Comparison of ENCODE assay signal across 1 cellular context in the genomic region with DNA sequence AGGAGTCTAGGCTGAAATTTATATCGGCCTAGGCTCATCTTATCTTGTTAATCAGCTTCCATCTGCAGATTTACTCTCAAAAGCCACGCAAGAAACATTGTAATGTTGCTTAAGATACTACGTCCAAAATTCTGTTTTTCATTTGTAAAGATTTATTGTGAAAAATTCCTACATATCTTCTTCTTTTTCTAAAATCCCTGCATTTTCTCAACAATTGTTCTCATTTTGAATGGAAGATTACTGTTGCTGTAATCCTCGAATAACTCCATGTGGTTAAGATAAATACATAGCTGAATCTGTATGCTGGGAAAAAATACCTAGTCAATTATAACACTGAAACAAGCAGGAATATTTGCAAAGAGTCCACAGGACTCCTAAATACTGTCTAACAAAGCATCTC.
TF ChIP-seq lines count a peak whose summit lies in the region.

No MANE protein-coding gene starts in this region.

TF ChIP-seq in GM23338, 12 proteins besides CTCF, POLR2A, EP300 and RAD21 (continued from another document):
- TF ChIP-seq, protein P1, sequence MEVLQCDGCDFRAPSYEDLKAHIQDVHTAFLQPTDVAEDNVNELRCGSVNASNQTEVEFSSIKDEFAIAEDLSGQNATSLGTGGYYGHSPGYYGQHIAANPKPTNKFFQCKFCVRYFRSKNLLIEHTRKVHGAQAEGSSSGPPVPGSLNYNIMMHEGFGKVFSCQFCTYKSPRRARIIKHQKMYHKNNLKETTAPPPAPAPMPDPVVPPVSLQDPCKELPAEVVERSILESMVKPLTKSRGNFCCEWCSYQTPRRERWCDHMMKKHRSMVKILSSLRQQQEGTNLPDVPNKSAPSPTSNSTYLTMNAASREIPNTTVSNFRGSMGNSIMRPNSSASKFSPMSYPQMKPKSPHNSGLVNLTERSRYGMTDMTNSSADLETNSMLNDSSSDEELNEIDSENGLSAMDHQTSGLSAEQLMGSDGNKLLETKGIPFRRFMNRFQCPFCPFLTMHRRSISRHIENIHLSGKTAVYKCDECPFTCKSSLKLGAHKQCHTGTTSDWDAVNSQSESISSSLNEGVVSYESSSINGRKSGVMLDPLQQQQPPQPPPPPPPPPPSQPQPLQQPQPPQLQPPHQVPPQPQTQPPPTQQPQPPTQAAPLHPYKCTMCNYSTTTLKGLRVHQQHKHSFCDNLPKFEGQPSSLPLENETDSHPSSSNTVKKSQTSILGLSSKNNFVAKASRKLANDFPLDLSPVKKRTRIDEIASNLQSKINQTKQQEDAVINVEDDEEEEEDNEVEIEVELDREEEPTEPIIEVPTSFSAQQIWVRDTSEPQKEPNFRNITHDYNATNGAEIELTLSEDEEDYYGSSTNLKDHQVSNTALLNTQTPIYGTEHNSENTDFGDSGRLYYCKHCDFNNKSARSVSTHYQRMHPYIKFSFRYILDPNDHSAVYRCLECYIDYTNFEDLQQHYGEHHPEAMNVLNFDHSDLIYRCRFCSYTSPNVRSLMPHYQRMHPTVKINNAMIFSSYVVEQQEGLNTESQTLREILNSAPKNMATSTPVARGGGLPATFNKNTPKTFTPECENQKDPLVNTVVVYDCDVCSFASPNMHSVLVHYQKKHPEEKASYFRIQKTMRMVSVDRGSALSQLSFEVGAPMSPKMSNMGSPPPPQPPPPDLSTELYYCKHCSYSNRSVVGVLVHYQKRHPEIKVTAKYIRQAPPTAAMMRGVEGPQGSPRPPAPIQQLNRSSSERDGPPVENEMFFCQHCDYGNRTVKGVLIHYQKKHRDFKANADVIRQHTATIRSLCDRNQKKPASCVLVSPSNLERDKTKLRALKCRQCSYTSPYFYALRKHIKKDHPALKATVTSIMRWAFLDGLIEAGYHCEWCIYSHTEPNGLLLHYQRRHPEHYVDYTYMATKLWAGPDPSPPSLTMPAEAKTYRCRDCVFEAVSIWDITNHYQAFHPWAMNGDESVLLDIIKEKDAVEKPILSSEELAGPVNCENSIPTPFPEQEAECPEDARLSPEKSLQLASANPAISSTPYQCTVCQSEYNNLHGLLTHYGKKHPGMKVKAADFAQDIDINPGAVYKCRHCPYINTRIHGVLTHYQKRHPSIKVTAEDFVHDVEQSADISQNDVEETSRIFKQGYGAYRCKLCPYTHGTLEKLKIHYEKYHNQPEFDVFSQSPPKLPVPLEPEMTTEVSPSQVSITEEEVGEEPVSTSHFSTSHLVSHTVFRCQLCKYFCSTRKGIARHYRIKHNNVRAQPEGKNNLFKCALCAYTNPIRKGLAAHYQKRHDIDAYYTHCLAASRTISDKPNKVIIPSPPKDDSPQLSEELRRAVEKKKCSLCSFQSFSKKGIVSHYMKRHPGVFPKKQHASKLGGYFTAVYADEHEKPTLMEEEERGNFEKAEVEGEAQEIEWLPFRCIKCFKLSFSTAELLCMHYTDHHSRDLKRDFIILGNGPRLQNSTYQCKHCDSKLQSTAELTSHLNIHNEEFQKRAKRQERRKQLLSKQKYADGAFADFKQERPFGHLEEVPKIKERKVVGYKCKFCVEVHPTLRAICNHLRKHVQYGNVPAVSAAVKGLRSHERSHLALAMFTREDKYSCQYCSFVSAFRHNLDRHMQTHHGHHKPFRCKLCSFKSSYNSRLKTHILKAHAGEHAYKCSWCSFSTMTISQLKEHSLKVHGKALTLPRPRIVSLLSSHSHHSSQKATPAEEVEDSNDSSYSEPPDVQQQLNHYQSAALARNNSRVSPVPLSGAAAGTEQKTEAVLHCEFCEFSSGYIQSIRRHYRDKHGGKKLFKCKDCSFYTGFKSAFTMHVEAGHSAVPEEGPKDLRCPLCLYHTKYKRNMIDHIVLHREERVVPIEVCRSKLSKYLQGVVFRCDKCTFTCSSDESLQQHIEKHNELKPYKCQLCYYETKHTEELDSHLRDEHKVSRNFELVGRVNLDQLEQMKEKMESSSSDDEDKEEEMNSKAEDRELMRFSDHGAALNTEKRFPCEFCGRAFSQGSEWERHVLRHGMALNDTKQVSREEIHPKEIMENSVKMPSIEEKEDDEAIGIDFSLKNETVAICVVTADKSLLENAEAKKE (CRISPR knock-in tag; IDR thresholded peaks at IDR 0.05), result no peak
